Comparison of ENCODE assay signal across 14 cellular contexts in genomic region chr3:11137627-11137959, GRCh38. TPM values are rescaled to one million over a fixed set of nuclear protein-coding genes. Genes with fewer than 3 reads are reported as not detected.
DNase-seq lines count a peak whose midpoint lies in the region; ATAC-seq and TF ChIP-seq lines count a peak whose summit lies in the region.
"Had no signal": no experiment of that assay in that cellular context is flagged by ENCODE, and none has a peak within 500 bp of the region (broad histone marks: within the 10 kb centered on the region; RNA-seq: fewer than 3 reads in every experiment).

No MANE protein-coding gene starts in this region.

- CTCF ChIA-PET in AG04449 (lab: Yijun Ruan, JAX) (interaction anchor here (1.4 to 3.3 kb wide), 2 partner anchors 18 to 197 kb away, joined by 3 to 17 read pairs; partner anchors contain the start of gene HRH1), RWPE1 (lab: Yijun Ruan, JAX) (no interaction called here)

- peaks cover 0 to 21% (median 2%) of the 10 kb centered on the region in 3 donors for H3K27me3 ChIP-seq in psoas muscle (ENCODE audit: insufficient read depth in 3 of 3, low read length in 2 of 3)
- H3K27me3 ChIP-seq in neuronal stem cell (ENCODE audit: control insufficient read depth in 3 of 3, insufficient read depth in 3 of 3, low read depth in 1 of 3, low read length in 3 of 3), result no peaks in the 10 kb centered on the region
- H3K27me3 ChIP-seq: left lung had no signal

- H4K8ac ChIP-seq in neuronal stem cell (ENCODE audit: low read depth, low read length), result no peak overlapping the region

- H3K36me3 ChIP-seq in psoas muscle (ENCODE audit: insufficient read depth in 1 of 2, low read depth in 1 of 2) (no peaks in the 10 kb centered on the region), neuronal stem cell (replicated peaks in 1 of 2; ENCODE audit: control insufficient read depth in 2 of 2, insufficient read depth in 2 of 2, low read length in 2 of 2) (no peaks in the 10 kb centered on the region)
- H3K36me3 ChIP-seq: left lung had no signal

- no peak for ATAC-seq in psoas muscle
- ATAC-seq in GM21515 (IDR thresholded peaks at IDR 0.05; ENCODE audit: unreplicated experiment), result no peak
- ATAC-seq: activated naive CD4-positive, alpha-beta T cell treated with anti-CD3 and anti-CD28 coated beads, Interleukin-2, amount 50 U/mL, for 72 hours had no signal

- no peak overlapping the region for H2BK12ac ChIP-seq in neuronal stem cell (ENCODE audit: low read length)

- H2AFZ ChIP-seq in neuronal stem cell (ENCODE audit: low read length), result no peak overlapping the region

- DNase-seq in AG04449 (ENCODE audit: low read depth, low spot score) (no peak), RWPE1 (ENCODE audit: low spot score) (no peak), epithelial cell of esophagus (ENCODE audit: low read depth) (no peak), psoas muscle (no peak), neuronal stem cell (ENCODE audit: low spot score) (no peak), HUDEP-2 (lab: John Stamatoyannopoulos, UW; ENCODE audit: unreplicated experiment in 76 of 76) (no peak), SIG-M5 (lab: John Stamatoyannopoulos, UW) (no peak)
- DNase-seq: activated CD4-positive, alpha-beta T cell treated with anti-CD3 and anti-CD28 coated beads for 4 hours; activated T-cell treated with anti-CD3 and anti-CD28 coated beads, Interleukin-2, amount 50 U/mL, for 1 hour; left lung; NCI-H1930; T-helper 2 cell had no signal

- no peaks in the 10 kb centered on the region for H3K79me1 ChIP-seq in neuronal stem cell (ENCODE audit: low read depth, low read length)

- POLR2A ChIA-PET in AG04449 (lab: Yijun Ruan, JAX), result interaction anchor here (1.2 to 1.6 kb wide), 3 partner anchors 12 to 101 kb away, joined by 3 to 10 read pairs (median 8); no protein-coding TSS in a partner anchor
- POLR2A ChIA-PET in RWPE1 (lab: Yijun Ruan, JAX; ENCODE audit: low non-redundant PET), result interaction anchor here (1.0 kb wide), 1 partner anchor 41 kb away, joined by 3 read pairs; no protein-coding TSS in a partner anchor

- H3K23ac ChIP-seq in neuronal stem cell (ENCODE audit: low read depth, low read length, poor library complexity), result no peak overlapping the region

- H3K27ac ChIP-seq in RWPE1, result peak overlapping the region; percentile 100
- H3K27ac ChIP-seq in psoas muscle, result peak overlapping the region; percentile 51
- H3K27ac ChIP-seq in neuronal stem cell (replicated peaks; ENCODE audit: low read length), result no peak overlapping the region

- WGBS in psoas muscle, 3 donors, result 86 to 96% (median 93%) methylated on average over 6 of the region's 6 CpGs
- no CpG with 5 or more reads among the region's 6 CpGs for WGBS in neuronal stem cell (ENCODE audit: extremely low coverage in 2 of 2, insufficient read length in 2 of 2, insufficient replicate concordance in 1 of 2), 2 donors

- intact Hi-C loops in psoas muscle (cut with DNase I), result loop anchor here in 1 of 2 donors (5.0 kb wide), 1 partner anchor 360 kb away; no protein-coding TSS in a partner anchor

- no peak overlapping the region for H3K14ac ChIP-seq in neuronal stem cell (ENCODE audit: low read length)

- no peak overlapping the region for H3K4ac ChIP-seq in neuronal stem cell (ENCODE audit: low read length)

- no peak overlapping the region for H2BK120ac ChIP-seq in neuronal stem cell (ENCODE audit: low read depth, low read length)

- H2BK15ac ChIP-seq in neuronal stem cell (ENCODE audit: low read length), result no peak overlapping the region

- no peak overlapping the region for H2BK5ac ChIP-seq in neuronal stem cell (ENCODE audit: low read length)

- no peak overlapping the region for H2AK5ac ChIP-seq in neuronal stem cell (ENCODE audit: low read depth, low read length)

- H4K91ac ChIP-seq in neuronal stem cell (ENCODE audit: low read depth, low read length, poor library complexity), result no peak overlapping the region

- H3K9me3 ChIP-seq in psoas muscle (no peaks in the 10 kb centered on the region), neuronal stem cell (replicated peaks in 1 of 2; ENCODE audit: control insufficient read depth in 2 of 2, insufficient read depth in 1 of 2, low read depth in 1 of 2, low read length in 2 of 2) (peaks cover 0 to 2% of the 10 kb centered on the region in 2 donors)
- H3K9me3 ChIP-seq: left lung had no signal

- no peak overlapping the region for H3K9ac ChIP-seq in neuronal stem cell (ENCODE audit: low read depth, low read length, poor library complexity)

- no peaks in the 10 kb centered on the region for H3K4me1 ChIP-seq in psoas muscle
- H3K4me1 ChIP-seq in neuronal stem cell (ENCODE audit: control insufficient read depth in 2 of 2, insufficient read depth in 1 of 2, low read depth in 1 of 2, low read length in 2 of 2), result no peaks in the 10 kb centered on the region

- TF ChIP-seq CTCF in AG04449 (IDR thresholded peaks at IDR 0.05; ENCODE audit: insufficient read depth, low read length, missing control alignments) (no peak), RWPE1 (conservative IDR thresholded peaks at IDR 0.05; ENCODE audit: low read depth) (no peak), epithelial cell of esophagus (IDR thresholded peaks at IDR 0.05; ENCODE audit: insufficient read depth, low read depth, low read length, missing control alignments) (no peak), psoas muscle (IDR thresholded peaks at IDR 0.05) (no peak)

- H3K18ac ChIP-seq in neuronal stem cell (ENCODE audit: low read length), result no peak overlapping the region

- H3K4me2 ChIP-seq in neuronal stem cell (ENCODE audit: insufficient read depth, low read length, poor library complexity, severe bottlenecking), result no peak overlapping the region

- H3K4me3 ChIP-seq in AG04449 (ENCODE audit: low read depth, low read length) (peak overlapping the region; percentile 61), epithelial cell of esophagus (ENCODE audit: low read length) (peak overlapping the region; percentile 56), psoas muscle (no peak overlapping the region), neuronal stem cell (ENCODE audit: low read length in 2 of 2) (no peak overlapping the region)
- H3K4me3 ChIP-seq: left lung had no signal

RNA-seq across cellular contexts. Expression of gene HRH1, which starts 16.7 kb away (rescaled TPM):
- total RNA-seq in psoas muscle, result 1 to 10 TPM in 3 of 4 donors, under 1 TPM in 1; 0.53 to 1.5 (median 1.3) TPM
- polyA plus RNA-seq in psoas muscle, result 1 to 10 TPM in 1 of 3 donors, under 1 TPM in 2; 0.29 to 1.2 (median 0.42) TPM
- under 0.01 TPM for polyA plus RNA-seq in neuronal stem cell (2013, experiment 1 of 2)
- 0.04 TPM for polyA plus RNA-seq in neuronal stem cell (2013, experiment 2 of 2)

Comparison
In these comparisons a context has a peak if more than half of its experiments do, and no peak if none do; other contexts are left out.
1. H3K4me3 ChIP-seq: peak in AG04449 (single experiment) and epithelial cell of esophagus (single experiment); none in psoas muscle (single experiment) and neuronal stem cell (0 of 2).